Comparison of ENCODE assay signal across 8 cellular contexts in the genomic region with DNA sequence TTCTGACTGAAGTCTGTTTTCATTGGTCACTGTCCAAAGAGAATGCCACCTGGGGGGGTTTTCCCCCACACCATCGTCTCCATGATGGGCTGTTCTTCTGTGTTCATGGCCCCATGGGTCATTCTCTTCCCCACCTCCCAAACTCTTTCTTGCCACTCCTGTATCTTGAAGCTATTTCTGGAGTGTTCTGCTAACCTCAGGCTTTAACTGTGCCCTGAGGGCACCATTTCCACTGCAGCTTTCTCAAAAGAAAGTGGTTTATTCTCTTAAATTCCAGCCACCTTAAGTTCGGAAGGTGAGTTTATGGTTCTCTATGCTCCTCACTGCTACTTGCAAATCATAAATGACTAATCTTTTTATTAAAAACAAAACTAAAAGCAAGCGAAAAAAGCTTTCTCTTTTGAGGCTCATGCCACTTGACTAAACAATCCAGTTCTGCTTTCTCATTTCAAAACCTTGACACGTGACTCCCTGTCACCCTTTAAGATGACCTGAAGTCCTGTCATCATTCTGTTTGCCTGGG. TPM values are rescaled to one million over a fixed set of nuclear protein-coding genes. Genes with fewer than 3 reads are reported as not detected.
DNase-seq lines count a peak whose midpoint lies in the region; ATAC-seq and TF ChIP-seq lines count a peak whose summit lies in the region.

No MANE protein-coding gene starts in this region.

- H3K27me3 ChIP-seq in WERI-Rb-1 (ENCODE audit: insufficient read depth, low read depth, severe bottlenecking): no peaks in the 10 kb centered on the region

- no peak overlapping the region for H3K27ac ChIP-seq in WERI-Rb-1

- POLR2A ChIA-PET in activated CD4-positive, alpha-beta memory T cell treated with anti-CD3 and anti-CD28 coated beads, Interleukin-2, amount 10 ng/mL, durations not matched to agents 7 days and 5 days (lab: Charles Lee): interaction anchor here (0.6 to 1.3 kb wide), 7 partner anchors 8 to 430 kb away, joined by 3 to 7 read pairs (median 4); partner anchors contain the start of gene ABI1

- H3K36me3 Mint-ChIP-seq in activated CD4-positive, alpha-beta memory T cell treated with anti-CD3 and anti-CD28 coated beads, Interleukin-2, amount 10 ng/mL, durations not matched to agents 7 days and 5 days (ENCODE audit: low read depth): no peaks in the 10 kb centered on the region
- H3K36me3 Mint-ChIP-seq in progenitor cell of endocrine pancreas (ENCODE audit: insufficient read depth): no peaks in the 10 kb centered on the region

- no peak overlapping the region for H3K4me3 ChIP-seq in WERI-Rb-1 (ENCODE audit: low read depth, low read length)

- H3K9me3 ChIP-seq in WERI-Rb-1 (ENCODE audit: severe bottlenecking): no peaks in the 10 kb centered on the region

- H3K27ac Mint-ChIP-seq in activated CD4-positive, alpha-beta memory T cell treated with anti-CD3 and anti-CD28 coated beads, Interleukin-2, amount 10 ng/mL, durations not matched to agents 7 days and 5 days: peak overlapping the region; percentile 81
- no peak overlapping the region for H3K27ac Mint-ChIP-seq in progenitor cell of endocrine pancreas

- no peaks in the 10 kb centered on the region for H3K36me3 ChIP-seq in WERI-Rb-1

- peaks cover 15% of the 10 kb centered on the region for H3K4me1 Mint-ChIP-seq in activated CD4-positive, alpha-beta memory T cell treated with anti-CD3 and anti-CD28 coated beads, Interleukin-2, amount 10 ng/mL, durations not matched to agents 7 days and 5 days
- H3K4me1 Mint-ChIP-seq in progenitor cell of endocrine pancreas (ENCODE audit: low read depth): no peaks in the 10 kb centered on the region

- CTCF ChIA-PET in activated CD4-positive, alpha-beta memory T cell treated with anti-CD3 and anti-CD28 coated beads, Interleukin-2, amount 10 ng/mL, durations not matched to agents 7 days and 5 days (lab: Charles Lee): interaction anchor here (0.9 to 1.4 kb wide), 2 partner anchors 10 to 125 kb away, joined by 3 to 5 read pairs; no protein-coding TSS in a partner anchor

- ATAC-seq in GM19043 (IDR thresholded peaks at IDR 0.05; ENCODE audit: low read depth, unreplicated experiment) (peak; percentile 94), HG03097 (IDR thresholded peaks at IDR 0.05; ENCODE audit: low FRiP score, unreplicated experiment) (peak; percentile 85)

- DNase-seq in CD1c-positive myeloid dendritic cell (ENCODE audit: extremely low spot score): peak; percentile 94
- no peak for DNase-seq in activated CD4-positive, alpha-beta memory T cell treated with anti-CD3 and anti-CD28 coated beads, Interleukin-2, amount 10 ng/mL, durations not matched to agents 7 days and 5 days
- no peak for DNase-seq in progenitor cell of endocrine pancreas (ENCODE audit: low spot score, unreplicated experiment)
- DNase-seq in HK-2 (ENCODE audit: unreplicated experiment): no peak
- DNase-seq in WERI-Rb-1: no peak
- DNase-seq in activated gamma-delta T cell (lab: John Stamatoyannopoulos, UW): no peak

- peak overlapping the region; percentile 19 for H3K4me3 Mint-ChIP-seq in activated CD4-positive, alpha-beta memory T cell treated with anti-CD3 and anti-CD28 coated beads, Interleukin-2, amount 10 ng/mL, durations not matched to agents 7 days and 5 days
- no peak overlapping the region for H3K4me3 Mint-ChIP-seq in progenitor cell of endocrine pancreas (ENCODE audit: low read depth)

- H3K27me3 Mint-ChIP-seq in activated CD4-positive, alpha-beta memory T cell treated with anti-CD3 and anti-CD28 coated beads, Interleukin-2, amount 10 ng/mL, durations not matched to agents 7 days and 5 days: peaks cover 5% of the 10 kb centered on the region
- H3K27me3 Mint-ChIP-seq in progenitor cell of endocrine pancreas: peaks cover 2% of the 10 kb centered on the region

- TF ChIP-seq CTCF in progenitor cell of endocrine pancreas (IDR thresholded peaks at IDR 0.05; ENCODE audit: unreplicated experiment): no peak
- no peak for TF ChIP-seq CTCF in WERI-Rb-1 (IDR thresholded peaks at IDR 0.05; ENCODE audit: low read depth, low read length)

- no peaks in the 10 kb centered on the region for H3K9me3 Mint-ChIP-seq in activated CD4-positive, alpha-beta memory T cell treated with anti-CD3 and anti-CD28 coated beads, Interleukin-2, amount 10 ng/mL, durations not matched to agents 7 days and 5 days
- no peaks in the 10 kb centered on the region for H3K9me3 Mint-ChIP-seq in progenitor cell of endocrine pancreas (ENCODE audit: low read depth)

RNA-seq across cellular contexts. Expression of gene APBB1IP, which starts 7.4 kb away (rescaled TPM):
- total RNA-seq in activated CD4-positive, alpha-beta memory T cell treated with anti-CD3 and anti-CD28 coated beads, Interleukin-2, amount 10 ng/mL, durations not matched to agents 7 days and 5 days: 10 to 100 TPM; 80.9 to 82.2 TPM
- total RNA-seq in progenitor cell of endocrine pancreas: 0.24 and 0.38 TPM in 2 replicates

Comparison
In these comparisons a context has a peak if more than half of its experiments do, and no peak if none do; other contexts are left out.
1. RNA of gene APBB1IP, which starts 7.4 kb away (total RNA-seq): 80.9 to 82.2 TPM in activated CD4-positive, alpha-beta memory T cell treated with anti-CD3 and anti-CD28 coated beads, Interleukin-2, amount 10 ng/mL, durations not matched to agents 7 days and 5 days; 0.24 to 0.38 TPM in progenitor cell of endocrine pancreas; every median in the first group is over 10 times any median in the second.